9 cellular contexts compared by ENCODE assay signal in genomic region chr16:29662729-29663019, GRCh38. TPM values are rescaled to one million over a fixed set of nuclear protein-coding genes. Genes with fewer than 3 reads are reported as not detected.
DNase-seq lines count a peak whose midpoint lies in the region; ATAC-seq lines count a peak whose summit lies in the region.
"Had no signal": no experiment of that assay in that cellular context is flagged by ENCODE, and none has a peak within 500 bp of the region (broad histone marks: within the 10 kb centered on the region; RNA-seq: fewer than 3 reads in every experiment).

No MANE protein-coding gene starts in this region.

- H3K36me3 Mint-ChIP-seq in activated CD4-positive, alpha-beta T cell treated with anti-CD3 and anti-CD28 coated beads for 36 hours (ENCODE audit: low read depth) = peaks cover 37% of the 10 kb centered on the region
- H3K36me3 Mint-ChIP-seq in stimulated activated naive CD8-positive, alpha-beta T cell treated with anti-CD3 and anti-CD28 coated beads, Interleukin-15, Interleukin-2, amounts not matched to agents 100 ng/mL and 50 ng/mL, for 24 hours (ENCODE audit: low read depth) = peaks cover 34% of the 10 kb centered on the region

- H3K4me3 Mint-ChIP-seq in activated CD4-positive, alpha-beta T cell treated with anti-CD3 and anti-CD28 coated beads for 36 hours = peak overlapping the region; percentile 99
- H3K4me3 Mint-ChIP-seq in stimulated activated naive CD8-positive, alpha-beta T cell treated with anti-CD3 and anti-CD28 coated beads, Interleukin-15, Interleukin-2, amounts not matched to agents 100 ng/mL and 50 ng/mL, for 24 hours = peak overlapping the region; percentile 100

- peak; percentile 66 for DNase-seq in activated CD4-positive, alpha-beta T cell treated with anti-CD3 and anti-CD28 coated beads for 36 hours
- no peak for DNase-seq in activated CD4-positive, alpha-beta T cell treated with anti-CD3 and anti-CD28 coated beads for 1 hour
- peak; percentile 76 for DNase-seq in SKM-1 (lab: John Stamatoyannopoulos, UW; ENCODE audit: unreplicated experiment)
- DNase-seq in central memory CD4-positive, alpha-beta T cell = peak; percentile 58
- DNase-seq in Ammon's horn (ENCODE audit: low spot score) = no peak

- POLR2A ChIA-PET in activated CD4-positive, alpha-beta T cell treated with anti-CD3 and anti-CD28 coated beads for 36 hours (lab: Charles Lee) = interaction anchor here (0.6 to 1.2 kb wide), 3 partner anchors 9 to 223 kb away, joined by 4 to 8 read pairs (median 6); partner anchors contain the start of gene QPRT

- ATAC-seq in activated CD4-positive, alpha-beta T cell treated with anti-CD3 and anti-CD28 coated beads for 36 hours = peak; percentile 14
- no peak for ATAC-seq in HG02840 (IDR thresholded peaks at IDR 0.05; ENCODE audit: low FRiP score, unreplicated experiment)
- ATAC-seq in HG03095 (IDR thresholded peaks at IDR 0.05; ENCODE audit: unreplicated experiment) = no peak
- ATAC-seq: A549 had no signal

- no peaks in the 10 kb centered on the region for H3K27me3 Mint-ChIP-seq in activated CD4-positive, alpha-beta T cell treated with anti-CD3 and anti-CD28 coated beads for 36 hours
- no peaks in the 10 kb centered on the region for H3K27me3 Mint-ChIP-seq in stimulated activated naive CD8-positive, alpha-beta T cell treated with anti-CD3 and anti-CD28 coated beads, Interleukin-15, Interleukin-2, amounts not matched to agents 100 ng/mL and 50 ng/mL, for 24 hours

- H3K9me3 Mint-ChIP-seq in activated CD4-positive, alpha-beta T cell treated with anti-CD3 and anti-CD28 coated beads for 36 hours (ENCODE audit: low read depth) = no peaks in the 10 kb centered on the region
- H3K9me3 Mint-ChIP-seq in stimulated activated naive CD8-positive, alpha-beta T cell treated with anti-CD3 and anti-CD28 coated beads, Interleukin-15, Interleukin-2, amounts not matched to agents 100 ng/mL and 50 ng/mL, for 24 hours = no peaks in the 10 kb centered on the region

- peak overlapping the region; percentile 97 for H3K27ac Mint-ChIP-seq in activated CD4-positive, alpha-beta T cell treated with anti-CD3 and anti-CD28 coated beads for 36 hours
- peak overlapping the region; percentile 99 for H3K27ac Mint-ChIP-seq in stimulated activated naive CD8-positive, alpha-beta T cell treated with anti-CD3 and anti-CD28 coated beads, Interleukin-15, Interleukin-2, amounts not matched to agents 100 ng/mL and 50 ng/mL, for 24 hours

- peaks cover 55% of the 10 kb centered on the region for H3K4me1 Mint-ChIP-seq in activated CD4-positive, alpha-beta T cell treated with anti-CD3 and anti-CD28 coated beads for 36 hours
- H3K4me1 Mint-ChIP-seq in stimulated activated naive CD8-positive, alpha-beta T cell treated with anti-CD3 and anti-CD28 coated beads, Interleukin-15, Interleukin-2, amounts not matched to agents 100 ng/mL and 50 ng/mL, for 24 hours (ENCODE audit: low read depth) = peaks cover 74% of the 10 kb centered on the region

- intact Hi-C loops in activated CD4-positive, alpha-beta T cell treated with anti-CD3 and anti-CD28 coated beads for 36 hours (cut with DNase I, micrococcal nuclease) = loop anchor here (1.0 to 5.0 kb wide), 6 partner anchors 35 to 201 kb away; partner anchors contain the start of gene CDIPT (in 1 of the 2)

- CTCF ChIA-PET in activated CD4-positive, alpha-beta T cell treated with anti-CD3 and anti-CD28 coated beads for 36 hours (lab: Charles Lee) = interaction anchor here (0.6 to 1.0 kb wide), 4 partner anchors 29 to 359 kb away, joined by 3 to 5 read pairs (median 3); no protein-coding TSS in a partner anchor

RNA-seq across cellular contexts. Expression of gene SPN, which starts 0.4 kb away (rescaled TPM):
- total RNA-seq in activated CD4-positive, alpha-beta T cell treated with anti-CD3 and anti-CD28 coated beads for 36 hours = 100 to 1,000 TPM; 103 to 127 TPM

RNA-seq across cellular contexts. Expression of gene QPRT, which starts 16.3 kb away (rescaled TPM):
- total RNA-seq in activated CD4-positive, alpha-beta T cell treated with anti-CD3 and anti-CD28 coated beads for 36 hours = 1 to 10 TPM; 5.7 to 6.8 TPM

Comparison
In these comparisons a context has a peak if more than half of its experiments do, and no peak if none do; other contexts are left out.
1. DNase-seq: peak in activated CD4-positive, alpha-beta T cell treated with anti-CD3 and anti-CD28 coated beads for 36 hours (single experiment), SKM-1 (single experiment) and central memory CD4-positive, alpha-beta T cell (single experiment); none in activated CD4-positive, alpha-beta T cell treated with anti-CD3 and anti-CD28 coated beads for 1 hour (single experiment) and Ammon's horn (single experiment).